ENCODE assay signal across 9 cellular contexts in genomic region chr12:121806556-121807308, GRCh38. TPM values are rescaled to one million over a fixed set of nuclear protein-coding genes. Genes with fewer than 3 reads are reported as not detected.
DNase-seq lines count a peak whose midpoint lies in the region; ATAC-seq, FAIRE-seq and TF ChIP-seq lines count a peak whose summit lies in the region.
"Had no signal": no experiment of that assay in that cellular context is flagged by ENCODE, and none has a peak within 500 bp of the region (broad histone marks: within the 10 kb centered on the region; RNA-seq: fewer than 3 reads in every experiment).

No MANE protein-coding gene starts in this region.

- H3K9me3 ChIP-seq in keratinocyte (ENCODE audit: control insufficient read depth, low read depth, low read length) (no peaks in the 10 kb centered on the region), stomach (no peaks in the 10 kb centered on the region)

- H3K4me1 Mint-ChIP-seq in activated naive CD4-positive, alpha-beta T cell treated with anti-CD3 and anti-CD28 coated beads, Interleukin-2, amount 50 U/mL, for 24 hours = peaks cover 47% of the 10 kb centered on the region

- no peak for TF ChIP-seq POLR2A in stomach (IDR thresholded peaks at IDR 0.05)

- FAIRE-seq in keratinocyte (lab: Jason Lieb, UNC) = no peak
- FAIRE-seq: GM18507 had no signal

- H3K4me1 ChIP-seq in keratinocyte (ENCODE audit: control insufficient read depth, extremely low read depth, insufficient read depth, low read length) (peaks cover 28% of the 10 kb centered on the region), stomach (peaks cover 40 to 71% (median 56%) of the 10 kb centered on the region in 4 donors)

- peaks cover 25 to 29% of the 10 kb centered on the region in 2 experiments for H3K36me3 ChIP-seq in keratinocyte (ENCODE audit: control insufficient read depth in 2 of 2, extremely low read depth in 1 of 2, insufficient read depth in 2 of 2, low read length in 2 of 2)
- H3K36me3 ChIP-seq in stomach = peaks cover 32 to 42% (median 36%) of the 10 kb centered on the region in 4 donors

- dilution Hi-C loops in keratinocyte (cut with MboI; ENCODE audit: extremely low pct_ligation_motif_present, low sequenced_read_pairs) = no loop called here

- peaks cover 7% of the 10 kb centered on the region for H3K36me3 Mint-ChIP-seq in activated naive CD4-positive, alpha-beta T cell treated with anti-CD3 and anti-CD28 coated beads, Interleukin-2, amount 50 U/mL, for 24 hours
- peaks cover 29 to 39% of the 10 kb centered on the region in 2 donors for H3K36me3 Mint-ChIP-seq in activated naive CD4-positive, alpha-beta T cell treated with anti-CD3 and anti-CD28 coated beads, Interleukin-2, amount 50 U/mL, for 72 hours

- H3K9me1 ChIP-seq in keratinocyte (ENCODE audit: control insufficient read depth, extremely low read depth, insufficient read depth, low read length) = no peaks in the 10 kb centered on the region

- no peaks in the 10 kb centered on the region for H3K27me3 Mint-ChIP-seq in activated naive CD4-positive, alpha-beta T cell treated with anti-CD3 and anti-CD28 coated beads, Interleukin-2, amount 50 U/mL, for 24 hours

- H3K27ac ChIP-seq in keratinocyte (ENCODE audit: control insufficient read depth, insufficient read depth, low read length) (peak overlapping the region; percentile 40), stomach (peak overlapping the region; percentile 5 to 100 (median 100))

- H3K4me3 Mint-ChIP-seq in activated naive CD4-positive, alpha-beta T cell treated with anti-CD3 and anti-CD28 coated beads, Interleukin-2, amount 50 U/mL, for 24 hours = peak overlapping the region; percentile 92

- H3K9ac ChIP-seq in keratinocyte (ENCODE audit: control insufficient read depth, extremely low read depth, insufficient read depth, low read length) = peak overlapping the region; percentile 98

- TF ChIP-seq CTCF in keratinocyte (optimal IDR thresholded peaks at IDR 0.05 in 1 of 3, IDR thresholded peaks at IDR 0.05 in 1 of 3, conservative IDR thresholded peaks at IDR 0.05 in 1 of 3; ENCODE audit: extremely low read depth in 1 of 3, insufficient read depth in 2 of 3, low read length in 3 of 3) = no peak
- TF ChIP-seq CTCF in stomach (IDR thresholded peaks at IDR 0.05) = no peak

- H3K79me2 ChIP-seq in keratinocyte (ENCODE audit: control insufficient read depth, insufficient read depth, low read length) = peaks cover 64% of the 10 kb centered on the region

- no peak overlapping the region for H2AFZ ChIP-seq in keratinocyte (ENCODE audit: control insufficient read depth, low read length)

- peak overlapping the region; percentile 99 for H3K4me2 ChIP-seq in keratinocyte (ENCODE audit: control insufficient read depth, extremely low read depth, insufficient read depth, low read depth, low read length)

- DNase-seq in activated naive CD4-positive, alpha-beta T cell treated with Interleukin-2 at 50 U/mL for 16 hours = no peak
- DNase-seq in activated naive CD4-positive, alpha-beta T cell treated with anti-CD3 and anti-CD28 coated beads, Interleukin-2, amount 50 U/mL, for 72 hours (ENCODE audit: low spot score in 2 of 2) = no peak
- DNase-seq in keratinocyte (ENCODE audit: low read depth, low spot score) (no peak), stomach (no peak), DMS153 treated with DMSO at 0.1 percent for 48 hours (lab: John Stamatoyannopoulos, UW; ENCODE audit: unreplicated experiment) (no peak)

- no peak for ATAC-seq in activated naive CD4-positive, alpha-beta T cell treated with anti-CD3 and anti-CD28 coated beads, Interleukin-2, amount 50 U/mL, for 72 hours
- ATAC-seq in HG02571 (IDR thresholded peaks at IDR 0.05; ENCODE audit: unreplicated experiment) (no peak), HG02623 (IDR thresholded peaks at IDR 0.05; ENCODE audit: unreplicated experiment) (no peak)

- peaks cover 13% of the 10 kb centered on the region for H4K20me1 ChIP-seq in keratinocyte (ENCODE audit: control insufficient read depth, extremely low read depth, insufficient read depth, low read length)

- 30 to 40% (median 33%) methylated on average over 16 to 19 of the region's 19 CpGs for WGBS in stomach, 5 donors

- no peak for TF ChIP-seq EP300 in stomach (IDR thresholded peaks at IDR 0.05)

- H3K4me3 ChIP-seq in keratinocyte (ENCODE audit: control insufficient read depth in 2 of 3, extremely low read depth in 1 of 3, insufficient read depth in 2 of 3, low read depth in 1 of 3, low read length in 3 of 3) = peak overlapping the region; percentile 65 to 82 (median 77)
- peak overlapping the region; percentile 72 to 87 (median 80) for H3K4me3 ChIP-seq in stomach

- no peaks in the 10 kb centered on the region for H3K9me3 Mint-ChIP-seq in activated naive CD4-positive, alpha-beta T cell treated with anti-CD3 and anti-CD28 coated beads, Interleukin-2, amount 50 U/mL, for 24 hours
- H3K9me3 Mint-ChIP-seq in activated naive CD4-positive, alpha-beta T cell treated with anti-CD3 and anti-CD28 coated beads, Interleukin-2, amount 50 U/mL, for 72 hours = no peaks in the 10 kb centered on the region

- intact Hi-C loops in stomach (cut with DNase I; ENCODE audit: low total_unique reads) = no loop called here

- H3K27me3 ChIP-seq in keratinocyte (ENCODE audit: control insufficient read depth, extremely low read depth, insufficient read depth, low read length) = no peaks in the 10 kb centered on the region
- H3K27me3 ChIP-seq in stomach = no peaks in the 10 kb centered on the region

- peak overlapping the region; percentile 92 for H3K27ac Mint-ChIP-seq in activated naive CD4-positive, alpha-beta T cell treated with anti-CD3 and anti-CD28 coated beads, Interleukin-2, amount 50 U/mL, for 24 hours
- peak overlapping the region; percentile 75 to 88 for H3K27ac Mint-ChIP-seq in activated naive CD4-positive, alpha-beta T cell treated with anti-CD3 and anti-CD28 coated beads, Interleukin-2, amount 50 U/mL, for 72 hours

RNA-seq across cellular contexts. Expression of gene SETD1B, which starts 2.9 kb away (rescaled TPM):
- 10 to 100 TPM; 13.8 to 16.7 TPM for total RNA-seq in activated naive CD4-positive, alpha-beta T cell treated with anti-CD3 and anti-CD28 coated beads, Interleukin-2, amount 50 U/mL, for 72 hours
- polyA plus RNA-seq in keratinocyte (0.71 to 1.2 TPM (median 0.72 TPM) in 3 replicates), stomach (1 to 10 TPM; 3.2 to 5.4 (median 5.3) TPM)
- polyA plus RNA-seq in keratinocyte (2011; ENCODE audit: low read depth) = 2.3 TPM
- 0.83 and 1.4 TPM in 2 replicates for polyA plus RNA-seq in keratinocyte (2011; cell fraction: cytosol; rRNA removed)
- polyA plus RNA-seq in keratinocyte (2011; cell fraction: nucleus; rRNA removed) = 7.9 and 9.7 TPM in 2 replicates
- 5.2 and 6.0 TPM in 2 replicates for polyA plus RNA-seq in keratinocyte (2012; ENCODE audit: low replicate concordance)
- polyA minus RNA-seq in keratinocyte = 1.5 to 8.6 TPM (median 2.4 TPM) in 3 replicates
- polyA minus RNA-seq in keratinocyte (2011; cell fraction: cytosol; rRNA and poly(A)+ RNA removed) = 4.0 TPM
- 5.5 and 6.5 TPM in 2 replicates for polyA minus RNA-seq in keratinocyte (2011; cell fraction: nucleus; rRNA and poly(A)+ RNA removed)
- 10 to 100 TPM in 3 of 5 donors, 1 to 10 TPM in 2; 7.2 to 27.5 (median 11.7) TPM for total RNA-seq in stomach

RNA-seq across cellular contexts. Expression of gene RHOF, which starts 13.2 kb away (rescaled TPM):
- 10 to 100 TPM; 95.3 to 96.2 TPM for total RNA-seq in activated naive CD4-positive, alpha-beta T cell treated with anti-CD3 and anti-CD28 coated beads, Interleukin-2, amount 50 U/mL, for 72 hours
- polyA plus RNA-seq in keratinocyte (2.8 to 4.3 TPM (median 4.1 TPM) in 3 replicates), stomach (10 to 100 TPM in 2 of 3 donors, 1 to 10 TPM in 1; 3.2 to 36.4 (median 13.6) TPM)
- 3.3 TPM for polyA plus RNA-seq in keratinocyte (2011; ENCODE audit: low read depth)
- polyA plus RNA-seq in keratinocyte (2011; cell fraction: cytosol; rRNA removed) = 3.1 and 5.3 TPM in 2 replicates
- polyA plus RNA-seq in keratinocyte (2011; cell fraction: nucleus; rRNA removed) = 4.8 and 5.9 TPM in 2 replicates
- polyA plus RNA-seq in keratinocyte (2012; ENCODE audit: low replicate concordance) = 2.5 and 6.1 TPM in 2 replicates
- polyA minus RNA-seq in keratinocyte = 7.0 to 7.7 TPM (median 7.7 TPM) in 3 replicates
- polyA minus RNA-seq in keratinocyte (2011; cell fraction: cytosol; rRNA and poly(A)+ RNA removed) = 11.5 TPM
- polyA minus RNA-seq in keratinocyte (2011; cell fraction: nucleus; rRNA and poly(A)+ RNA removed) = 3.7 and 4.3 TPM in 2 replicates
- 100 to 1,000 TPM in 1 of 5 donors, 10 to 100 TPM in 3, 1 to 10 TPM in 1; 8.0 to 105 (median 29.5) TPM for total RNA-seq in stomach

RNA-seq across cellular contexts. Expression of gene HPD, which starts 51.9 kb away (rescaled TPM):
- under 1 TPM in 1 of 2 donors, not detected in 1; 0.16 TPM for total RNA-seq in activated naive CD4-positive, alpha-beta T cell treated with anti-CD3 and anti-CD28 coated beads, Interleukin-2, amount 50 U/mL, for 72 hours
- not detected in 3 replicates for polyA plus RNA-seq in keratinocyte
- polyA plus RNA-seq in keratinocyte (2011; ENCODE audit: low read depth) = not detected
- polyA plus RNA-seq in keratinocyte (2011; cell fraction: cytosol; rRNA removed) = not detected in 2 replicates
- polyA plus RNA-seq in keratinocyte (2011; cell fraction: nucleus; rRNA removed) = not detected in 2 replicates
- polyA plus RNA-seq in keratinocyte (2012; ENCODE audit: low replicate concordance) = not detected in 2 replicates
- not detected in 3 replicates for polyA minus RNA-seq in keratinocyte
- not detected for polyA minus RNA-seq in keratinocyte (2011; cell fraction: cytosol; rRNA and poly(A)+ RNA removed)
- not detected in 2 replicates for polyA minus RNA-seq in keratinocyte (2011; cell fraction: nucleus; rRNA and poly(A)+ RNA removed)
- total RNA-seq in stomach = under 1 TPM in 1 of 5 donors, not detected in 4; 0.73 TPM
- 1 to 10 TPM in 1 of 3 donors, under 1 TPM in 1, not detected in 1; 0.40 to 3.1 TPM for polyA plus RNA-seq in stomach
